ENCODE assay signal across 1 cellular context in the genomic region with DNA sequence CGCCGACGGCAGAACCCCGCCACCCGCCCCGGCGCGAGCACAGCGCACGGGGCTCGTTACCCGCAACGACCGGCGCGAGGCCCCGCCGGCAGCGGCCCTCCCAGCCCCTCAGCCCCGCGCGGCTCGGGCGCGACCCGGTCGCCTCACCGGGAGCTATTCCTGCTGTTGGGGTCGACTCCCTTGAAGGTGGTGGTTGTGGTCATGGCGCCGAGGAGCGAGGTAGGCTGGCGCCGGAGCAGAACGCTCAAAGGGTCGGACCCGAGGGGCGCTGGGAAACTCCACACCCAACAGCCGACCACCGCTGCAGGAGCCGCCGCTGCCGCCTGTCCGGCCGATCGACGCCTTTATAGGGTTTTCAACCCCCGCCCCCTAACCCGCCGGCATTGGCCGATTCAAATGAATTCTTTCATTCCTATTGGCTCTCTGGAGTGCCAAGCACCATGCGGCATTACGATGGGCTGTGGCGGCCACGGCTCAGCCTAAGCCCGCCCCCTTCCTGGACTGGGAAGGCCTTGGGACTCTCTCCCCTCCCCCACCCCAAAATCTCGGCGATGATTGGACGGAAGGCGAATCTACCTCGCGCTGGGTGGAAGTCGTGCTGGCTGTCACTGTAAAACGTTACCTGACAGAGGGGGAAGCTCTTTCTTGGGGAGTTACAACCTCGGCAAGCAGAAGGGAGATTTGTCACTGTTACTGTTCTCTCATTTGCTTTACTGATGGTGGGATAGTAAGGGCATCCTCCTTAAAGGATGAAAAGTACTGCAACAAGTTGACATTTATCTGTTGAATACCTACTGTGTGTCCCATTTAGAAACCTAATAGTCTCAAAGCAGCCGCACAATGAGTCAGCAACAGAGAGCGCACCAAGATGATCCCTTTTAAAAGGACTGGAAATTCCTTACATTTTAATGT.
A peak's percentile ranks its signal among the peaks of the same experiment; 100 is the strongest.
TF ChIP-seq lines count a peak whose summit lies in the region.

A gene with protein sequence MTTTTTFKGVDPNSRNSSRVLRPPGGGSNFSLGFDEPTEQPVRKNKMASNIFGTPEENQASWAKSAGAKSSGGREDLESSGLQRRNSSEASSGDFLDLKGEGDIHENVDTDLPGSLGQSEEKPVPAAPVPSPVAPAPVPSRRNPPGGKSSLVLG (minus strand): TSS at position 318 of the 912 bp plus-strand sequence. CDS start 115 bp downstream, at position 203.

TF ChIP-seq in WTC11, 78 proteins besides CTCF, POLR2A, EP300 and RAD21 (continued from another document):
- TF ChIP-seq, protein P1, sequence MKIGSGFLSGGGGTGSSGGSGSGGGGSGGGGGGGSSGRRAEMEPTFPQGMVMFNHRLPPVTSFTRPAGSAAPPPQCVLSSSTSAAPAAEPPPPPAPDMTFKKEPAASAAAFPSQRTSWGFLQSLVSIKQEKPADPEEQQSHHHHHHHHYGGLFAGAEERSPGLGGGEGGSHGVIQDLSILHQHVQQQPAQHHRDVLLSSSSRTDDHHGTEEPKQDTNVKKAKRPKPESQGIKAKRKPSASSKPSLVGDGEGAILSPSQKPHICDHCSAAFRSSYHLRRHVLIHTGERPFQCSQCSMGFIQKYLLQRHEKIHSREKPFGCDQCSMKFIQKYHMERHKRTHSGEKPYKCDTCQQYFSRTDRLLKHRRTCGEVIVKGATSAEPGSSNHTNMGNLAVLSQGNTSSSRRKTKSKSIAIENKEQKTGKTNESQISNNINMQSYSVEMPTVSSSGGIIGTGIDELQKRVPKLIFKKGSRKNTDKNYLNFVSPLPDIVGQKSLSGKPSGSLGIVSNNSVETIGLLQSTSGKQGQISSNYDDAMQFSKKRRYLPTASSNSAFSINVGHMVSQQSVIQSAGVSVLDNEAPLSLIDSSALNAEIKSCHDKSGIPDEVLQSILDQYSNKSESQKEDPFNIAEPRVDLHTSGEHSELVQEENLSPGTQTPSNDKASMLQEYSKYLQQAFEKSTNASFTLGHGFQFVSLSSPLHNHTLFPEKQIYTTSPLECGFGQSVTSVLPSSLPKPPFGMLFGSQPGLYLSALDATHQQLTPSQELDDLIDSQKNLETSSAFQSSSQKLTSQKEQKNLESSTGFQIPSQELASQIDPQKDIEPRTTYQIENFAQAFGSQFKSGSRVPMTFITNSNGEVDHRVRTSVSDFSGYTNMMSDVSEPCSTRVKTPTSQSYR (CRISPR knock-in tag; IDR thresholded peaks at IDR 0.05): peak; percentile 84
- TF ChIP-seq TEAD4 (CRISPR knock-in tag; IDR thresholded peaks at IDR 0.05) (no peak), ZBTB21 (CRISPR knock-in tag; IDR thresholded peaks at IDR 0.05; ENCODE audit: borderline replicate concordance) (no peak), ZNF423 (CRISPR knock-in tag; IDR thresholded peaks at IDR 0.05) (no peak), SMAD4 (CRISPR knock-in tag; IDR thresholded peaks at IDR 0.05) (no peak), FOXK1 (CRISPR knock-in tag; IDR thresholded peaks at IDR 0.05) (peak; percentile 58)
- TF ChIP-seq, protein P2, sequence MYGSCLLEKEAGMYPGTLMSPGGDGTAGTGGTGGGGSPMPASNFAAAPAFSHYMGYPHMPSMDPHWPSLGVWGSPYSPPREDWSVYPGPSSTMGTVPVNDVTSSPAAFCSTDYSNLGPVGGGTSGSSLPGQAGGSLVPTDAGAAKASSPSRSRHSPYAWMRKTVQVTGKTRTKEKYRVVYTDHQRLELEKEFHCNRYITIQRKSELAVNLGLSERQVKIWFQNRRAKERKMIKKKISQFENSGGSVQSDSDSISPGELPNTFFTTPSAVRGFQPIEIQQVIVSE (CRISPR knock-in tag; IDR thresholded peaks at IDR 0.05; ENCODE audit: borderline replicate concordance): peak; percentile 78; the same call in 1 of the 2 replicates
- TF ChIP-seq, protein P3, sequence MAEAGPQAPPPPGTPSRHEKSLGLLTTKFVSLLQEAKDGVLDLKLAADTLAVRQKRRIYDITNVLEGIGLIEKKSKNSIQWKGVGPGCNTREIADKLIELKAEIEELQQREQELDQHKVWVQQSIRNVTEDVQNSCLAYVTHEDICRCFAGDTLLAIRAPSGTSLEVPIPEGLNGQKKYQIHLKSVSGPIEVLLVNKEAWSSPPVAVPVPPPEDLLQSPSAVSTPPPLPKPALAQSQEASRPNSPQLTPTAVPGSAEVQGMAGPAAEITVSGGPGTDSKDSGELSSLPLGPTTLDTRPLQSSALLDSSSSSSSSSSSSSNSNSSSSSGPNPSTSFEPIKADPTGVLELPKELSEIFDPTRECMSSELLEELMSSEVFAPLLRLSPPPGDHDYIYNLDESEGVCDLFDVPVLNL (CRISPR knock-in tag; IDR thresholded peaks at IDR 0.05; ENCODE audit: borderline replicate concordance, low read depth): no peak
TF ChIP-seq in WTC11: peak in this region for 32.
